ENCODE assay signal across 1 cellular context in the genomic region with DNA sequence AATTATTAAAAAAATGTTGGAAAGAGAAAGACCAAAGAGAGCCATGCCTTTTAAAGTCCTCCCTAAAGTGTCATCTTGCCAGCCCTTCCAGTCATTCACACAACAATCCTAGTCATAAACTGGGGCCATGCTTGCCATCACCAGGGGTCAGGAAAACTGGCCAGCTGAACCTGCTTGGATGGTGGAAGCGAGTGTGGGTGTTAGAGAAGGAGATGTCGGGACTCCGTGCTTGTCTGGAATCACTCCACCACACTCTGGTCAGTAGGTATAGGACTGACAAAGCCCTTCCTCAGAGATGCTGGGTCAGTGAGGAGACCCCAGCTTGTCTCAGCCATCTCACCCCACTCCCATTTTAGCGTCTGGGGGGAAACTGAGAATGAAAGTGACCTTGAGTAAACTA.
TF ChIP-seq lines count a peak whose summit lies in the region.

No MANE protein-coding gene starts in this region.

TF ChIP-seq in HepG2, 621 proteins besides CTCF, POLR2A, EP300 and RAD21:
- TF ChIP-seq ZNF121 (CRISPR knock-in tag; IDR thresholded peaks at IDR 0.05), result peak; percentile 53
- no peak for TF ChIP-seq ARNT2 (CRISPR knock-in tag; IDR thresholded peaks at IDR 0.05; ENCODE audit: low read depth)
